ENCODE assay signal across 29 cellular contexts in the genomic region with DNA sequence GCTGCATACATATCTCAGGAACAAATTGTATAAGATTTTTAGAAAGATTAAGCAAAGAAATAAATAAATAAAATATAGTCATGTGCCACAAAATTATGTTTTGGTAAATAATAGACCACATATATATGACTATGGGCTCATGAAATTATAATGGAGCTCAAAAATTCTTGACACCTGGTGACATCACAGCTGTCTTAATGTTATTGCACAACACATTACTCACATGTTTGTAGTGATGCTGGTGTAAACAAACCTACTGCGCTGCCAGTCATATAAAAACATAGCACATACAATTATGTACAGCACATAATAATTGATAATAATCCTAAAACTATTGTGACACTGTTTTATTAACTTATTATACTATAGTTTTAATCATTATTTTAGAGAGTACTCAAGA.
"Had no signal": no experiment of that assay in that cellular context is flagged by ENCODE, and none has a peak within 500 bp of the region (broad histone marks: within the 10 kb centered on the region; RNA-seq: fewer than 3 reads in every experiment).

No MANE protein-coding gene starts in this region.

- H3K27ac ChIP-seq: brain microvascular endothelial cell, colonic mucosa had no signal

- H3K4me1 ChIP-seq: colonic mucosa had no signal

- H3K36me3 ChIP-seq: brain microvascular endothelial cell, colonic mucosa had no signal

- DNase-seq: activated CD4-positive, alpha-beta memory T cell treated with anti-CD3 and anti-CD28 coated beads, Interleukin-2, amount 10 ng/mL, durations not matched to agents 7 days and 5 days; activated CD4-positive, alpha-beta T cell treated with anti-CD3 and anti-CD28 coated beads for 1 hour; activated CD4-positive, alpha-beta T cell treated with anti-CD3 and anti-CD28 coated beads for 4 hours; activated CD4-positive, alpha-beta T cell treated with anti-CD3 and anti-CD28 coated beads, Interleukin-2, amount 10 ng/mL, durations not matched to agents 7 days and 5 days; activated CD4-positive, alpha-beta T cell treated with anti-CD3 and anti-CD28 coated beads, Interleukin-2, amount 50 U/mL, for 4 hours; activated CD4-positive, CD25-positive, alpha-beta regulatory T cell; activated CD8-positive, alpha-beta memory T cell treated with anti-CD3 and anti-CD28 coated beads, Interleukin-2, amount 50 U/mL, for 48 hours; activated gamma-delta T cell; activated naive CD4-positive, alpha-beta T cell; activated naive CD4-positive, alpha-beta T cell treated with anti-CD3 and anti-CD28 coated beads, Interleukin-2, amount 10 ng/mL, durations not matched to agents 7 days and 5 days; activated naive CD8-positive, alpha-beta T cell treated with anti-CD3 and anti-CD28 coated beads, Interleukin-2, amount 10 ng/mL, durations not matched to agents 7 days and 5 days; activated T-cell treated with anti-CD3 and anti-CD28 coated beads for 4 hours; activated T-cell treated with anti-CD3 and anti-CD28 coated beads, Interleukin-2, amount 50 U/mL, for 24 hours; activated T-cell treated with anti-CD3 and anti-CD28 coated beads, Interleukin-2, amount 50 U/mL, for 72 hours; amniotic stem cell; anterior cingulate cortex; brain microvascular endothelial cell; caudate nucleus; colonic mucosa; effector CD8-positive, alpha-beta T cell; foreskin fibroblast; head of caudate nucleus; T-helper 2 cell had no signal

- ATAC-seq: activated naive CD4-positive, alpha-beta T cell treated with anti-CD3 and anti-CD28 coated beads, Interleukin-2, amount 50 U/mL, for 72 hours; activated T-cell treated with anti-CD3 and anti-CD28 coated beads, Interleukin-2, amount 50 U/mL, for 72 hours; esophagus mucosa had no signal

- H3K9me3 ChIP-seq: colonic mucosa had no signal

- FAIRE-seq: astrocyte, endometrium, endothelial cell of umbilical vein, frontal cortex had no signal

- H3K4me3 ChIP-seq: colonic mucosa had no signal

- H3K27me3 ChIP-seq: brain microvascular endothelial cell, colonic mucosa had no signal
